In the genomic region with DNA sequence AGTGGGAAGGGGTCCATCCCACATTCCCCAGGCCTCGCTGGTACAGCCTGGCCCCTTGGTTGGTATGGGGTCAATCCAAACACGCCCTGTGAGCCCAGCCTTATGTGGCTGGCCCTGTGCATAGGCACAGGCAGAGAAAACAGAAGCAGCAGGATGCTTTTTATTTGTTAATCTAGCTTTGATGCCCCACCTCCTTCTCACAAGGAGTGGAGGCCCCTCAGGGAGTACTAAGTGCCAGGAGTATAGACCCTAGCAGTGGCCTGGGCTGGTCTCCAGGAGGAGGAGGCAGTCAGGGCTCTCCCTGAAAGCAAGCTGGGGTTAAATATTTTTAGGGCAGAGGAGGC, we compare ENCODE assay signal across 13 cellular contexts. TPM values are rescaled to one million over a fixed set of nuclear protein-coding genes. Genes with fewer than 3 reads are reported as not detected.
DNase-seq lines count a peak whose midpoint lies in the region; ATAC-seq and TF ChIP-seq lines count a peak whose summit lies in the region.
"Had no signal": no experiment of that assay in that cellular context is flagged by ENCODE, and none has a peak within 500 bp of the region (broad histone marks: within the 10 kb centered on the region; RNA-seq: fewer than 3 reads in every experiment).

No MANE protein-coding gene starts in this region.

- POLR2A ChIA-PET in CD4-positive, alpha-beta memory T cell (lab: Charles Lee; ENCODE audit: partially characterized antibody), result interaction anchor here (0.9 to 4.2 kb wide), 7 partner anchors 31 to 126 kb away, joined by 3 to 18 read pairs (median 5); partner anchors contain the start of genes PPP2CA, SKP1 and VDAC1
- POLR2A ChIA-PET in GM10248 (lab: Yijun Ruan, JAX), result interaction anchor here (0.6 to 1.6 kb wide), 9 partner anchors 12 to 76 kb away, joined by 3 to 9 read pairs (median 4); partner anchors contain the start of genes SKP1 and TCF7

- H3K36me3 ChIP-seq in CD4-positive, alpha-beta memory T cell (ENCODE audit: insufficient read depth, low read length), result no peaks in the 10 kb centered on the region

- H3K27ac ChIP-seq in CD4-positive, alpha-beta memory T cell (ENCODE audit: low read depth, low read length), result peak overlapping the region; percentile 85

- peaks cover 51 to 88% (median 72%) of the 10 kb centered on the region in 4 donors for H3K4me1 Mint-ChIP-seq in CD4-positive, alpha-beta memory T cell
- H3K4me1 Mint-ChIP-seq in activated T-helper 1 cell treated with anti-CD3 and anti-CD28 coated beads, Interleukin-12 subunit alpha, Interleukin-12 subunit beta, Interleukin-2, Interleukin-4 antibody, amounts not matched to agents 30 ng/mL and 10 ng/mL and 1 ng/mL, durations not matched to agents 14 hours and 24 hours and 36 hours (ENCODE audit: low read depth), result peaks cover 50% of the 10 kb centered on the region
- H3K4me1 Mint-ChIP-seq in memory B cell, result peaks cover 24% of the 10 kb centered on the region

- no peak for DNase-seq in CD4-positive, alpha-beta memory T cell
- DNase-seq in activated T-helper 1 cell treated with anti-CD3 and anti-CD28 coated beads, Interleukin-12 subunit alpha, Interleukin-12 subunit beta, Interleukin-2, Interleukin-4 antibody, amounts not matched to agents 30 ng/mL and 10 ng/mL and 1 ng/mL, durations not matched to agents 14 hours and 24 hours and 36 hours (ENCODE audit: low spot score), result no peak
- DNase-seq in memory B cell (ENCODE audit: low spot score in 2 of 2), result no peak
- no peak for DNase-seq in activated gamma-delta T cell (lab: John Stamatoyannopoulos, UW)
- no peak for DNase-seq in GM10248 (ENCODE audit: extremely low spot score)
- DNase-seq in sciatic nerve (ENCODE audit: low spot score), result no peak
- DNase-seq: GOT3, KBM-7, NCI-H2081 treated with DMSO at 0.1 percent for 48 hours, occipital lobe had no signal

- no peaks in the 10 kb centered on the region for H3K36me3 Mint-ChIP-seq in CD4-positive, alpha-beta memory T cell
- H3K36me3 Mint-ChIP-seq in activated T-helper 1 cell treated with anti-CD3 and anti-CD28 coated beads, Interleukin-12 subunit alpha, Interleukin-12 subunit beta, Interleukin-2, Interleukin-4 antibody, amounts not matched to agents 30 ng/mL and 10 ng/mL and 1 ng/mL, durations not matched to agents 14 hours and 24 hours and 36 hours (ENCODE audit: low read depth), result peaks cover 2% of the 10 kb centered on the region
- H3K36me3 Mint-ChIP-seq in memory B cell, result no peaks in the 10 kb centered on the region
- H3K36me3 Mint-ChIP-seq: CD14-positive monocyte had no signal

- CTCF ChIA-PET in CD4-positive, alpha-beta memory T cell (lab: Charles Lee; ENCODE audit: partially characterized antibody), result interaction anchor here (0.6 to 3.3 kb wide), 8 partner anchors 23 to 117 kb away, joined by 3 to 51 read pairs (median 12); partner anchors contain the start of gene SKP1
- CTCF ChIA-PET in GM10248 (lab: Yijun Ruan, JAX), result interaction anchor here (0.7 to 5.7 kb wide), 10 partner anchors 9 to 124 kb away, joined by 3 to 38 read pairs (median 7); no protein-coding TSS in a partner anchor

- no peaks in the 10 kb centered on the region for H3K27me3 ChIP-seq in CD4-positive, alpha-beta memory T cell (ENCODE audit: insufficient read depth, low read length)

- H3K4me3 Mint-ChIP-seq in CD4-positive, alpha-beta memory T cell, result peak overlapping the region in 7 of 8 donors; percentile 55 to 78 (median 74)
- H3K4me3 Mint-ChIP-seq in activated T-helper 1 cell treated with anti-CD3 and anti-CD28 coated beads, Interleukin-12 subunit alpha, Interleukin-12 subunit beta, Interleukin-2, Interleukin-4 antibody, amounts not matched to agents 30 ng/mL and 10 ng/mL and 1 ng/mL, durations not matched to agents 14 hours and 24 hours and 36 hours, result no peak overlapping the region
- H3K4me3 Mint-ChIP-seq in memory B cell, result peak overlapping the region; percentile 27
- H3K4me3 Mint-ChIP-seq: CD14-positive monocyte had no signal

- intact Hi-C loops in CD4-positive, alpha-beta memory T cell (cut with micrococcal nuclease), result loop anchor here (1.0 to 2.0 kb wide), 4 partner anchors 10 to 61 kb away; partner anchors contain the start of gene TCF7
- intact Hi-C loops in activated T-helper 1 cell treated with anti-CD3 and anti-CD28 coated beads, Interleukin-12 subunit alpha, Interleukin-12 subunit beta, Interleukin-2, Interleukin-4 antibody, amounts not matched to agents 30 ng/mL and 10 ng/mL and 1 ng/mL, durations not matched to agents 14 hours and 24 hours and 36 hours (cut with micrococcal nuclease), result loop anchor here (1.0 to 5.0 kb wide), 6 partner anchors 11 to 127 kb away; partner anchors contain the start of gene PPP2CA
- intact Hi-C loops in sciatic nerve (cut with DNase I), result no loop called here

- TF ChIP-seq CTCF in GM10248 (IDR thresholded peaks at IDR 0.05; ENCODE audit: control extremely low read depth, extremely low read depth, low read depth, missing control alignments), result no peak

- H3K9me3 Mint-ChIP-seq in CD4-positive, alpha-beta memory T cell, result no peaks in the 10 kb centered on the region
- no peaks in the 10 kb centered on the region for H3K9me3 Mint-ChIP-seq in activated T-helper 1 cell treated with anti-CD3 and anti-CD28 coated beads, Interleukin-12 subunit alpha, Interleukin-12 subunit beta, Interleukin-2, Interleukin-4 antibody, amounts not matched to agents 30 ng/mL and 10 ng/mL and 1 ng/mL, durations not matched to agents 14 hours and 24 hours and 36 hours
- no peaks in the 10 kb centered on the region for H3K9me3 Mint-ChIP-seq in memory B cell
- H3K9me3 Mint-ChIP-seq: CD14-positive monocyte had no signal

- peak overlapping the region in 1 of 2 donors; percentile 11 for H3K4me3 ChIP-seq in CD4-positive, alpha-beta memory T cell (ENCODE audit: low read length in 2 of 2)

- peak overlapping the region; percentile 90 to 98 (median 96) for H3K27ac Mint-ChIP-seq in CD4-positive, alpha-beta memory T cell
- peak overlapping the region; percentile 73 for H3K27ac Mint-ChIP-seq in activated T-helper 1 cell treated with anti-CD3 and anti-CD28 coated beads, Interleukin-12 subunit alpha, Interleukin-12 subunit beta, Interleukin-2, Interleukin-4 antibody, amounts not matched to agents 30 ng/mL and 10 ng/mL and 1 ng/mL, durations not matched to agents 14 hours and 24 hours and 36 hours
- H3K27ac Mint-ChIP-seq in memory B cell, result peak overlapping the region; percentile 90
- H3K27ac Mint-ChIP-seq: CD14-positive monocyte had no signal

- H3K27me3 Mint-ChIP-seq in CD4-positive, alpha-beta memory T cell, result no peaks in the 10 kb centered on the region
- H3K27me3 Mint-ChIP-seq in activated T-helper 1 cell treated with anti-CD3 and anti-CD28 coated beads, Interleukin-12 subunit alpha, Interleukin-12 subunit beta, Interleukin-2, Interleukin-4 antibody, amounts not matched to agents 30 ng/mL and 10 ng/mL and 1 ng/mL, durations not matched to agents 14 hours and 24 hours and 36 hours (ENCODE audit: insufficient read depth), result peaks cover 30% of the 10 kb centered on the region
- no peaks in the 10 kb centered on the region for H3K27me3 Mint-ChIP-seq in memory B cell

- H3K4me1 ChIP-seq in CD4-positive, alpha-beta memory T cell (ENCODE audit: insufficient read depth, low read length), result peaks cover 80% of the 10 kb centered on the region

- no peaks in the 10 kb centered on the region for H3K9me3 ChIP-seq in CD4-positive, alpha-beta memory T cell (ENCODE audit: control insufficient read depth in 1 of 2, low read length in 2 of 2)

- ATAC-seq in HG03108 (IDR thresholded peaks at IDR 0.05; ENCODE audit: unreplicated experiment) (peak; percentile 37), memory B cell (ENCODE audit: low read depth) (peak; percentile 15), GM21576 (IDR thresholded peaks at IDR 0.05; ENCODE audit: unreplicated experiment) (no peak), sciatic nerve (no peak)

RNA-seq across cellular contexts. Expression of gene TCF7, which starts 14.6 kb away (rescaled TPM):
- 100 to 1,000 TPM; 770 to 841 TPM for total RNA-seq in CD4-positive, alpha-beta memory T cell
- polyA plus RNA-seq in CD4-positive, alpha-beta memory T cell, result 100 to 1,000 TPM; 102 to 474 TPM
- total RNA-seq in activated T-helper 1 cell treated with anti-CD3 and anti-CD28 coated beads, Interleukin-12 subunit alpha, Interleukin-12 subunit beta, Interleukin-2, Interleukin-4 antibody, amounts not matched to agents 30 ng/mL and 10 ng/mL and 1 ng/mL, durations not matched to agents 14 hours and 24 hours and 36 hours, result 76.3 and 77.2 TPM in 2 replicates
- 8.5 TPM for total RNA-seq in sciatic nerve
- total RNA-seq: occipital lobe had no signal

Comparison
In these comparisons a context has a peak if more than half of its experiments do, and no peak if none do; other contexts are left out.
1. ATAC-seq: peak in HG03108 (single experiment) and memory B cell (single experiment); none in GM21576 (single experiment) and sciatic nerve (single experiment).
2. Peak in every context shown above with its lines, with median percentiles within 50 percentile points of each other: H3K27ac Mint-ChIP-seq.